In the genomic region with DNA sequence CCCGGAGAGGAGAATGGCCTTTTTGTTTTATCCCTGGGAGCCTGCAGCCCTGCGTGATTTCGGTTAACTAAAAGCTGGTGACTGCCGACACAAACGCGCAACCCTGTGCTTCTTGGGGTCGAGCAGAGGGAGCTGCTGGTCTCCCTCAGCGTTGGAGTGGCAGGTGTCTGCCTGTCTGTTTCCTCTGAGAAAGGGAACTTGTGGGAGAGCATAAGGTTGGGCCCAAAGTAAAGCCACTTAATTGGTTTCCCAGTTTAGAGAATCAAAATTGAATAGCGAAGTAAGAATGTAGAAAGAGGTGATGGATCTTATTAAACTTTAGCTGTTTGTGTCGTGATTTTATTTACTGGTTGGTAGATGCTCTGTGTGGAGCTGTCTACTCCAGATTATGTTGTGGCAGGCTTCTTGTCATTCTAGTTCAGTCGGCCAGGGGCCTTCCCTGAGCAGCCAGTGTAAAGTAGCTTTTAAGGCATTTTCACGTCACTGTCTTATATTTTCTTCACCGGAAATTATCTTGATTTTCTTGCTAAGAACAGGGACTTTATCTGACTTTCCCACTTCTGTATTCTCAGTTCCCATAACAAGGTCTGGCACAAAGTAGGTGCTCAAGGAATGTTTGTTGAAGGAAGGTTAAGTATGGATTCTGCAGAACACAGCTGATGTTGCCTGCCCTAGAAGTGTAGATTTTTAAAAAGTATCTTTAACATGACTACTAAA, we compare ENCODE assay signal across 8 cellular contexts.
A peak's percentile ranks its signal among the peaks of the same experiment; 100 is the strongest.
DNase-seq lines count a peak whose midpoint lies in the region; ATAC-seq lines count a peak whose summit lies in the region.

No MANE protein-coding gene starts in this region.

- no peaks in the 10 kb centered on the region for H3K4me1 ChIP-seq in NT2/D1 (ENCODE audit: insufficient read depth, insufficient read length)
- peaks cover 7% of the 10 kb centered on the region for H3K4me1 ChIP-seq in muscle layer of colon (ENCODE audit: insufficient read depth, low read length)

- H3K36me3 Mint-ChIP-seq in dendritic cell treated with granulocyte-macrophage colony-stimulating factor and Interleukin-4, amounts not matched to agents 40 ng/mL and 50 ng/mL, for 4 days (ENCODE audit: low read depth), result peaks cover 47% of the 10 kb centered on the region

- H3K9me3 Mint-ChIP-seq in dendritic cell treated with granulocyte-macrophage colony-stimulating factor and Interleukin-4, amounts not matched to agents 40 ng/mL and 50 ng/mL, for 4 days, result no peaks in the 10 kb centered on the region

- H3K27me3 ChIP-seq in NT2/D1 (ENCODE audit: insufficient read depth, insufficient read length) (no peaks in the 10 kb centered on the region), muscle layer of colon (ENCODE audit: control insufficient read depth in 1 of 2, insufficient read depth in 2 of 2, low read length in 2 of 2) (no peaks in the 10 kb centered on the region)

- intact Hi-C loops in dendritic cell treated with granulocyte-macrophage colony-stimulating factor and Interleukin-4, amounts not matched to agents 40 ng/mL and 50 ng/mL, for 4 days (cut with micrococcal nuclease), result loop anchor here (1.0 to 10.0 kb wide), 5 partner anchors 167 to 333 kb away; a partner anchor contains a TSS

- peak overlapping the region; percentile 97 for H3K27ac ChIP-seq in muscle layer of colon (ENCODE audit: low read depth, low read length)

- H3K9ac ChIP-seq in NT2/D1 (ENCODE audit: insufficient read length, low read depth) (peak overlapping the region; percentile 81), muscle layer of colon (ENCODE audit: low read length) (peak overlapping the region; percentile 99)

- H3K36me3 ChIP-seq in NT2/D1 (ENCODE audit: insufficient read depth, insufficient read length, low read length) (peaks cover 48% of the 10 kb centered on the region), muscle layer of colon (ENCODE audit: insufficient read depth, low read length) (peaks cover 37% of the 10 kb centered on the region)

- peak overlapping the region; percentile 95 for H3K27ac Mint-ChIP-seq in dendritic cell treated with granulocyte-macrophage colony-stimulating factor and Interleukin-4, amounts not matched to agents 40 ng/mL and 50 ng/mL, for 4 days

- DNase-seq in ELR (ENCODE audit: low read depth) (peak; percentile 30), NT2/D1 (ENCODE audit: low read depth, low spot score) (no peak), HK-2 (ENCODE audit: unreplicated experiment) (no peak), NCI-H187 treated with DMSO at 0.1 percent for 48 hours (lab: John Stamatoyannopoulos, UW) (no peak)

- H3K4me1 Mint-ChIP-seq in dendritic cell treated with granulocyte-macrophage colony-stimulating factor and Interleukin-4, amounts not matched to agents 40 ng/mL and 50 ng/mL, for 4 days (ENCODE audit: low read depth), result peaks cover 23% of the 10 kb centered on the region

- peak; percentile 9 for ATAC-seq in GM21723 (IDR thresholded peaks at IDR 0.05; ENCODE audit: unreplicated experiment)
- ATAC-seq in HG03469 (IDR thresholded peaks at IDR 0.05; ENCODE audit: unreplicated experiment), result no peak

- H3K27me3 Mint-ChIP-seq in dendritic cell treated with granulocyte-macrophage colony-stimulating factor and Interleukin-4, amounts not matched to agents 40 ng/mL and 50 ng/mL, for 4 days, result no peaks in the 10 kb centered on the region

- H3K4me3 ChIP-seq in NT2/D1 (ENCODE audit: insufficient read length, low read depth) (peak overlapping the region; percentile 82), muscle layer of colon (ENCODE audit: low read depth in 1 of 2, low read length in 2 of 2) (peak overlapping the region; percentile 94 to 97)

- peak overlapping the region; percentile 91 for H3K4me3 Mint-ChIP-seq in dendritic cell treated with granulocyte-macrophage colony-stimulating factor and Interleukin-4, amounts not matched to agents 40 ng/mL and 50 ng/mL, for 4 days

- no peaks in the 10 kb centered on the region for H3K9me3 ChIP-seq in NT2/D1 (ENCODE audit: insufficient read depth, low read length)
- no peaks in the 10 kb centered on the region for H3K9me3 ChIP-seq in muscle layer of colon (ENCODE audit: low read length)
